Comparison of ENCODE assay signal across 2 cellular contexts in the genomic region with DNA sequence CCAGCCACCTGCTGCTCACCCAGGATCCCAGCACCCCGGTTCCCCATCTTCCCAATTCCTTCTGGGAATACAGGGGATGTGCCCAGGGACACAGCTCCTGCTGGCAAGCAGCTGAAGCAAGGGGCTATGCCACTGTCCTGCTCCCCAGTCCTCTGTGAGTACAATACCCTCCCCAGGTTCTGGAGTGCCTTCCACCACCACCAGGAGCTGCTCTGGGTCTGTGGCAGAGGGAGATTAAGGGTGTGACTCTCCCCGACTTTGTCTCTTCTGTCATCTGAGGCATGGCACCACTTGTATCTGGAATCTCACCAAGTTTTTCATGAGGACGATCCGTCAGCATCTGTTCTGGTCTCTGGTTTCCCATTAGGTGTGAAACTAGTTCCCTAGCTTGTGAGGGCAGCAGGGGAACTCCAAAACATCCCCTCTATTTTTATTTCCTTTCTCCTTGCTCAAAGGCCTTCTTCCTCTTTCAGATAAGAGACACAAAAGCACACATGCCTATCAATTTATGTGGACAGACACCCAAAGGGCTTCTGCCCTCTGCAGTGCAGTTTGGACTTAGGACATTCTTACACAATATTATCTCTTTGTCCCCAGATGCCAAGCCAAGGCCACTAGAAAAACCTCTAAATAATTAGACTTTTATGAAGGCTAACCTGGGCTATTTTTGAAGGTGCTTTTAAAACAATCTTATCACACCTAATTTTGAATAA.
A peak's percentile ranks its signal among the peaks of the same experiment; 100 is the strongest.
TF ChIP-seq lines count a peak whose summit lies in the region.

No MANE protein-coding gene starts in this region.

TF ChIP-seq in WTC11, 78 proteins besides CTCF, POLR2A, EP300 and RAD21 (continued from another document):
- TF ChIP-seq, protein P1, sequence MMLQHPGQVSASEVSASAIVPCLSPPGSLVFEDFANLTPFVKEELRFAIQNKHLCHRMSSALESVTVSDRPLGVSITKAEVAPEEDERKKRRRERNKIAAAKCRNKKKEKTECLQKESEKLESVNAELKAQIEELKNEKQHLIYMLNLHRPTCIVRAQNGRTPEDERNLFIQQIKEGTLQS (CRISPR knock-in tag; conservative IDR thresholded peaks at IDR 0.05): no peak
- no peak for TF ChIP-seq IRF2 (CRISPR knock-in tag; IDR thresholded peaks at IDR 0.05; ENCODE audit: borderline replicate concordance, low read depth)

TF ChIP-seq in HepG2, 621 proteins besides CTCF, POLR2A, EP300 and RAD21 (continued from another document and continues in another):
- TF ChIP-seq FOSL1 (CRISPR knock-in tag; IDR thresholded peaks at IDR 0.05; ENCODE audit: borderline replicate concordance) (peak; percentile 22; the same call in 1 of the 2 replicates), ATF1 (CRISPR knock-in tag; IDR thresholded peaks at IDR 0.05) (peak; percentile 52; the same call in 1 of the 2 replicates), GATAD2A (CRISPR knock-in tag; IDR thresholded peaks at IDR 0.05) (peak; percentile 99), KDM4B (CRISPR knock-in tag; IDR thresholded peaks at IDR 0.05) (0 out of 2 replicates have a peak, but pooled peaks have one; percentile 58), ETV6 (CRISPR knock-in tag; conservative IDR thresholded peaks at IDR 0.05) (no peak), ZNF772 (CRISPR knock-in tag; IDR thresholded peaks at IDR 0.05) (0 out of 2 replicates have a peak, but pooled peaks have one; percentile 60), HNF4A (CRISPR knock-in tag; IDR thresholded peaks at IDR 0.05) (peak; percentile 99), NR2F2 (IDR thresholded peaks at IDR 0.05; ENCODE audit: borderline replicate concordance, low read depth) (peak; percentile 88), JUND (CRISPR knock-in tag; IDR thresholded peaks at IDR 0.05) (no peak), ZNF605 (CRISPR knock-in tag; IDR thresholded peaks at IDR 0.05) (0 out of 2 replicates have a peak, but pooled peaks have one; percentile 42), PHF5A (CRISPR knock-in tag; IDR thresholded peaks at IDR 0.05; ENCODE audit: low read depth, unreplicated experiment) (peak; percentile 65), ATRX (CRISPR knock-in tag; IDR thresholded peaks at IDR 0.05; ENCODE audit: borderline replicate concordance) (no peak), MIER3 (CRISPR knock-in tag; IDR thresholded peaks at IDR 0.05; ENCODE audit: borderline replicate concordance) (0 out of 2 replicates have a peak, but pooled peaks have one; percentile 39), CCDC6 (CRISPR knock-in tag; IDR thresholded peaks at IDR 0.05) (peak; percentile 61; the same call in 1 of the 2 replicates), HOXA3 (CRISPR knock-in tag; IDR thresholded peaks at IDR 0.05) (peak; percentile 64; the same call in 1 of the 2 replicates), EHMT2 (IDR thresholded peaks at IDR 0.05; ENCODE audit: borderline replicate concordance, low read depth, low read length) (no peak; the same call in 1 of the 2 replicates), ZNF34 (CRISPR knock-in tag; IDR thresholded peaks at IDR 0.05; ENCODE audit: borderline replicate concordance) (0 out of 2 replicates have a peak, but pooled peaks have one; percentile 37), ZNF264 (CRISPR knock-in tag; IDR thresholded peaks at IDR 0.05) (peak; percentile 47; the same call in 1 of the 2 replicates), CEBPG (CRISPR knock-in tag; IDR thresholded peaks at IDR 0.05) (peak; percentile 91), ZSCAN25 (CRISPR knock-in tag; IDR thresholded peaks at IDR 0.05) (peak; percentile 41; the same call in 1 of the 2 replicates), PPARG (CRISPR knock-in tag; conservative IDR thresholded peaks at IDR 0.05) (peak; percentile 69), RFXANK (CRISPR knock-in tag; IDR thresholded peaks at IDR 0.05) (no peak), GATAD1 (CRISPR knock-in tag; IDR thresholded peaks at IDR 0.05) (0 out of 2 replicates have a peak, but pooled peaks have one; percentile 40), ZNF317 (CRISPR knock-in tag; IDR thresholded peaks at IDR 0.05) (0 out of 2 replicates have a peak, but pooled peaks have one; percentile 21), MAZ (IDR thresholded peaks at IDR 0.05; ENCODE audit: borderline replicate concordance, low read depth, low read length) (no peak), MAZ (CRISPR knock-in tag; IDR thresholded peaks at IDR 0.05; ENCODE audit: low read depth) (peak; percentile 50; the same call in 1 of the 2 replicates), LCORL (IDR thresholded peaks at IDR 0.05) (peak; percentile 59), LCORL (CRISPR knock-in tag; IDR thresholded peaks at IDR 0.05) (peak; percentile 70), NR2C2 (CRISPR knock-in tag; IDR thresholded peaks at IDR 0.05; ENCODE audit: borderline replicate concordance) (peak; percentile 72), ERF (CRISPR knock-in tag; IDR thresholded peaks at IDR 0.05) (peak; percentile 46; the same call in 1 of the 2 replicates), ZNF678 (CRISPR knock-in tag; IDR thresholded peaks at IDR 0.05) (no peak)
- TF ChIP-seq, protein P2, sequence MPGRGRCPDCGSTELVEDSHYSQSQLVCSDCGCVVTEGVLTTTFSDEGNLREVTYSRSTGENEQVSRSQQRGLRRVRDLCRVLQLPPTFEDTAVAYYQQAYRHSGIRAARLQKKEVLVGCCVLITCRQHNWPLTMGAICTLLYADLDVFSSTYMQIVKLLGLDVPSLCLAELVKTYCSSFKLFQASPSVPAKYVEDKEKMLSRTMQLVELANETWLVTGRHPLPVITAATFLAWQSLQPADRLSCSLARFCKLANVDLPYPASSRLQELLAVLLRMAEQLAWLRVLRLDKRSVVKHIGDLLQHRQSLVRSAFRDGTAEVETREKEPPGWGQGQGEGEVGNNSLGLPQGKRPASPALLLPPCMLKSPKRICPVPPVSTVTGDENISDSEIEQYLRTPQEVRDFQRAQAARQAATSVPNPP (CRISPR knock-in tag; IDR thresholded peaks at IDR 0.05): no peak
- TF ChIP-seq, protein P3, sequence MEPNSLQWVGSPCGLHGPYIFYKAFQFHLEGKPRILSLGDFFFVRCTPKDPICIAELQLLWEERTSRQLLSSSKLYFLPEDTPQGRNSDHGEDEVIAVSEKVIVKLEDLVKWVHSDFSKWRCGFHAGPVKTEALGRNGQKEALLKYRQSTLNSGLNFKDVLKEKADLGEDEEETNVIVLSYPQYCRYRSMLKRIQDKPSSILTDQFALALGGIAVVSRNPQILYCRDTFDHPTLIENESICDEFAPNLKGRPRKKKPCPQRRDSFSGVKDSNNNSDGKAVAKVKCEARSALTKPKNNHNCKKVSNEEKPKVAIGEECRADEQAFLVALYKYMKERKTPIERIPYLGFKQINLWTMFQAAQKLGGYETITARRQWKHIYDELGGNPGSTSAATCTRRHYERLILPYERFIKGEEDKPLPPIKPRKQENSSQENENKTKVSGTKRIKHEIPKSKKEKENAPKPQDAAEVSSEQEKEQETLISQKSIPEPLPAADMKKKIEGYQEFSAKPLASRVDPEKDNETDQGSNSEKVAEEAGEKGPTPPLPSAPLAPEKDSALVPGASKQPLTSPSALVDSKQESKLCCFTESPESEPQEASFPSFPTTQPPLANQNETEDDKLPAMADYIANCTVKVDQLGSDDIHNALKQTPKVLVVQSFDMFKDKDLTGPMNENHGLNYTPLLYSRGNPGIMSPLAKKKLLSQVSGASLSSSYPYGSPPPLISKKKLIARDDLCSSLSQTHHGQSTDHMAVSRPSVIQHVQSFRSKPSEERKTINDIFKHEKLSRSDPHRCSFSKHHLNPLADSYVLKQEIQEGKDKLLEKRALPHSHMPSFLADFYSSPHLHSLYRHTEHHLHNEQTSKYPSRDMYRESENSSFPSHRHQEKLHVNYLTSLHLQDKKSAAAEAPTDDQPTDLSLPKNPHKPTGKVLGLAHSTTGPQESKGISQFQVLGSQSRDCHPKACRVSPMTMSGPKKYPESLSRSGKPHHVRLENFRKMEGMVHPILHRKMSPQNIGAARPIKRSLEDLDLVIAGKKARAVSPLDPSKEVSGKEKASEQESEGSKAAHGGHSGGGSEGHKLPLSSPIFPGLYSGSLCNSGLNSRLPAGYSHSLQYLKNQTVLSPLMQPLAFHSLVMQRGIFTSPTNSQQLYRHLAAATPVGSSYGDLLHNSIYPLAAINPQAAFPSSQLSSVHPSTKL (CRISPR knock-in tag; IDR thresholded peaks at IDR 0.05): peak; percentile 96
- TF ChIP-seq, protein P4, sequence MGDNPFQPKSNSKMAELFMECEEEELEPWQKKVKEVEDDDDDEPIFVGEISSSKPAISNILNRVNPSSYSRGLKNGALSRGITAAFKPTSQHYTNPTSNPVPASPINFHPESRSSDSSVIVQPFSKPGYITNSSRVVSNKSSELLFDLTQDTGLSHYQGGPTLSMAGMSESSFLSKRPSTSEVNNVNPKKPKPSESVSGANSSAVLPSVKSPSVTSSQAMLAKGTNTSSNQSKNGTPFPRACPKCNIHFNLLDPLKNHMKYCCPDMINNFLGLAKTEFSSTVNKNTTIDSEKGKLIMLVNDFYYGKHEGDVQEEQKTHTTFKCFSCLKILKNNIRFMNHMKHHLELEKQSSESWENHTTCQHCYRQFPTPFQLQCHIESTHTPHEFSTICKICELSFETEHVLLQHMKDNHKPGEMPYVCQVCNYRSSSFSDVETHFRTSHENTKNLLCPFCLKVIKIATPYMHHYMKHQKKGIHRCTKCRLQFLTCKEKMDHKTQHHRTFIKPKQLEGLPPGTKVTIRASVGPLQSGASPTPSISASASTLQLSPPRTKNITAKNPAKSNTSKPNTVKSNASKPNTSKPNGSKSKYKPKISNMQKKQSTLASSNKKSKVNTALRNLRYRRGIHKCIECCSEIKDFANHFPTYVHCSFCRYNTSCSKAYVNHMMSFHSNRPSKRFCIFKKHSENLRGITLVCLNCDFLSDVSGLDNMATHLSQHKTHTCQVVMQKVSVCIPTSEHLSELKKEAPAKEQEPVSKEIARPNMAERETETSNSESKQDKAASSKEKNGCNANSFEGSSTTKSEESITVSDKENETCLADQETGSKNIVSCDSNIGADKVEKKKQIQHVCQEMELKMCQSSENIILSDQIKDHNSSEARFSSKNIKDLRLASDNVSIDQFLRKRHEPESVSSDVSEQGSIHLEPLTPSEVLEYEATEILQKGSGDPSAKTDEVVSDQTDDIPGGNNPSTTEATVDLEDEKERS (CRISPR knock-in tag; IDR thresholded peaks at IDR 0.05): peak; percentile 19; the same call in 1 of the 2 replicates
- TF ChIP-seq, protein P5, sequence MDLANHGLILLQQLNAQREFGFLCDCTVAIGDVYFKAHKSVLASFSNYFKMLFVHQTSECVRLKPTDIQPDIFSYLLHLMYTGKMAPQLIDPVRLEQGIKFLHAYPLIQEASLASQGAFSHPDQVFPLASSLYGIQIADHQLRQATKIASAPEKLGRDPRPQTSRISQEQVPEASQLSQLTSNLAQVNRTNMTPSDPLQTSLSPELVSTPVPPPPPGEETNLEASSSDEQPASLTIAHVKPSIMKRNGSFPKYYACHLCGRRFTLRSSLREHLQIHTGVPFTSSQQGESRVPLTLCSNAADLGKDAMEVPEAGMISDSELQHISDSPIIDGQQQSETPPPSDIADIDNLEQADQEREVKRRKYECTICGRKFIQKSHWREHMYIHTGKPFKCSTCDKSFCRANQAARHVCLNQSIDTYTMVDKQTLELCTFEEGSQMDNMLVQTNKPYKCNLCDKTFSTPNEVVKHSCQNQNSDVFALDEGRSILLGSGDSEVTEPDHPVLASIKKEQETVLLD (CRISPR knock-in tag; IDR thresholded peaks at IDR 0.05; ENCODE audit: low read depth): no peak
- TF ChIP-seq, protein P6, sequence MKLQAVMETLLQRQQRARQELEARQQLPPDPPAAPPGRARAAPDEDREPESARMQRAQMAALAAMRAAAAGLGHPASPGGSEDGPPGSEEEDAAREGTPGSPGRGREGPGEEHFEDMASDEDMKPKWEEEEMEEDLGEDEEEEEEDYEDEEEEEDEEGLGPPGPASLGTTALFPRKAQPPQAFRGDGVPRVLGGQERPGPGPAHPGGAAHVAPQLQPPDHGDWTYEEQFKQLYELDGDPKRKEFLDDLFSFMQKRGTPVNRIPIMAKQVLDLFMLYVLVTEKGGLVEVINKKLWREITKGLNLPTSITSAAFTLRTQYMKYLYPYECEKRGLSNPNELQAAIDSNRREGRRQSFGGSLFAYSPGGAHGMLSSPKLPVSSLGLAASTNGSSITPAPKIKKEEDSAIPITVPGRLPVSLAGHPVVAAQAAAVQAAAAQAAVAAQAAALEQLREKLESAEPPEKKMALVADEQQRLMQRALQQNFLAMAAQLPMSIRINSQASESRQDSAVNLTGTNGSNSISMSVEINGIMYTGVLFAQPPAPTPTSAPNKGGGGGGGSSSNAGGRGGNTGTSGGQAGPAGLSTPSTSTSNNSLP (IDR thresholded peaks at IDR 0.05; ENCODE audit: low read depth, low read length): peak; percentile 96
- TF ChIP-seq, protein P7, sequence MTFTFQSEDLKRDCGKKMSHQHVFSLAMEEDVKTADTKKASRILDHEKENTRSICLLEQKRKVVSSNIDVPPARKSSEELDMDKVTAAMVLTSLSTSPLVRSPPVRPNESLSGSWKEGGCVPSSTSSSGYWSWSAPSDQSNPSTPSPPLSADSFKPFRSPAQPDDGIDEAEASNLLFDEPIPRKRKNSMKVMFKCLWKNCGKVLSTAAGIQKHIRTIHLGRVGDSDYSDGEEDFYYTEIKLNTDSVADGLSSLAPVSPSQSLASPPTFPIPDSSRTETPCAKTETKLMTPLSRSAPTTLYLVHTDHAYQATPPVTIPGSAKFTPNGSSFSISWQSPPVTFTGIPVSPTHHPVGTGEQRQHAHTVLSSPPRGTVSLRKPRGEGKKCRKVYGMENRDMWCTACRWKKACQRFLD (CRISPR knock-in tag; IDR thresholded peaks at IDR 0.05; ENCODE audit: borderline replicate concordance): no peak
- TF ChIP-seq, protein P8, sequence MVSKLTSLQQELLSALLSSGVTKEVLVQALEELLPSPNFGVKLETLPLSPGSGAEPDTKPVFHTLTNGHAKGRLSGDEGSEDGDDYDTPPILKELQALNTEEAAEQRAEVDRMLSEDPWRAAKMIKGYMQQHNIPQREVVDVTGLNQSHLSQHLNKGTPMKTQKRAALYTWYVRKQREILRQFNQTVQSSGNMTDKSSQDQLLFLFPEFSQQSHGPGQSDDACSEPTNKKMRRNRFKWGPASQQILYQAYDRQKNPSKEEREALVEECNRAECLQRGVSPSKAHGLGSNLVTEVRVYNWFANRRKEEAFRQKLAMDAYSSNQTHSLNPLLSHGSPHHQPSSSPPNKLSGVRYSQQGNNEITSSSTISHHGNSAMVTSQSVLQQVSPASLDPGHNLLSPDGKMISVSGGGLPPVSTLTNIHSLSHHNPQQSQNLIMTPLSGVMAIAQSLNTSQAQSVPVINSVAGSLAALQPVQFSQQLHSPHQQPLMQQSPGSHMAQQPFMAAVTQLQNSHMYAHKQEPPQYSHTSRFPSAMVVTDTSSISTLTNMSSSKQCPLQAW (CRISPR knock-in tag; IDR thresholded peaks at IDR 0.05): peak; percentile 67
- TF ChIP-seq, protein P9, sequence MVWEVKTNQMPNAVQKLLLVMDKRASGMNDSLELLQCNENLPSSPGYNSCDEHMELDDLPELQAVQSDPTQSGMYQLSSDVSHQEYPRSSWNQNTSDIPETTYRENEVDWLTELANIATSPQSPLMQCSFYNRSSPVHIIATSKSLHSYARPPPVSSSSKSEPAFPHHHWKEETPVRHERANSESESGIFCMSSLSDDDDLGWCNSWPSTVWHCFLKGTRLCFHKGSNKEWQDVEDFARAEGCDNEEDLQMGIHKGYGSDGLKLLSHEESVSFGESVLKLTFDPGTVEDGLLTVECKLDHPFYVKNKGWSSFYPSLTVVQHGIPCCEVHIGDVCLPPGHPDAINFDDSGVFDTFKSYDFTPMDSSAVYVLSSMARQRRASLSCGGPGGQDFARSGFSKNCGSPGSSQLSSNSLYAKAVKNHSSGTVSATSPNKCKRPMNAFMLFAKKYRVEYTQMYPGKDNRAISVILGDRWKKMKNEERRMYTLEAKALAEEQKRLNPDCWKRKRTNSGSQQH (CRISPR knock-in tag; IDR thresholded peaks at IDR 0.05; ENCODE audit: low read depth): no peak; the same call in 1 of the 2 replicates
